Comparison of ENCODE assay signal across 15 cellular contexts in the genomic region with DNA sequence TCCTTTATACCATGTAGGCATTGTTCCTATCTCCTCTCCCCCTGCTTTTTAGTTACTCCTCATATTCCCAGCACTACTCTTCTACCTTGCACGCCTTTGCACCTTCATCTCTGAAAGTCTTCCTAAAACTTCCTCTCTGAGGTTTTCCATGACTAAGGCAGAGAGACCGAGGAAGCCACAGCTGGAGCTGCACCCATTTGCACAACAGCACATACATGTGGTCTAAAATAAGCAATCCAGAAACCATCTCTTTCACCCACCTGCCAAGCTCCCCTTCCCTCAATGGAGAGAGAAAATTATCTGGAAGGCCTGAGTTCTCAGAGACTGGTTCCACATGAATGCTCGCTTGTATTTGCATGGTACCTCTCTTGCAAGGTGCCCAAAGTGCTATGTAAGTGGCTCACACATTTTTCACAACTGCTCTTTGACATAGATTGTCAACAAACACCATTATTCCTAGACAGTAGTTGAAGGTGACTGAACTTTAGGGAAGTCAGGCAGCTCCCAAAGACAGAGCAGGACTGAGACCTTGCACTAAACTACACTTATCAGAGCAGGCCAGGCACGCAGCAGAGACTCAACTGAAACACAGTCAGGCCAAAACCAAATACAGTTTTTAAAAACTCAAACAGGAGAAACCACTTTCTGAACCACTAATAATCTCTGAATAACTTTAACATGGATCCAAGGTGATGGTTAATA.
"Had no signal": no experiment of that assay in that cellular context is flagged by ENCODE, and none has a peak within 500 bp of the region (broad histone marks: within the 10 kb centered on the region; RNA-seq: fewer than 3 reads in every experiment).

No MANE protein-coding gene starts in this region.

- H3K4me3 Mint-ChIP-seq: activated CD4-positive, alpha-beta memory T cell treated with anti-CD3 and anti-CD28 coated beads, Interleukin-2, amount 10 ng/mL, durations not matched to agents 7 days and 5 days; activated naive CD4-positive, alpha-beta T cell treated with anti-CD3 and anti-CD28 coated beads, Interleukin-2, amount 50 U/mL, for 24 hours; activated T-cell treated with anti-CD3 and anti-CD28 coated beads, Interleukin-2, amount 50 U/mL, for 24 hours; memory B cell; natural killer cell treated with Interleukin-12 subunit alpha and Interleukin-12 subunit beta and Interleukin-15 and Interleukin-18, amount 100 ng/mL, for 72 hours had no signal

- H3K36me3 ChIP-seq: colonic mucosa, esophagus muscularis mucosa, left ventricle myocardium inferior had no signal

- DNase-seq: activated CD4-positive, alpha-beta memory T cell treated with anti-CD3 and anti-CD28 coated beads, Interleukin-2, amount 10 ng/mL, durations not matched to agents 7 days and 5 days; activated CD4-positive, alpha-beta T cell treated with anti-CD3 and anti-CD28 coated beads for 4 hours; activated T-cell treated with anti-CD3 and anti-CD28 coated beads, Interleukin-2, amount 50 U/mL, for 24 hours; body of pancreas; central memory CD4-positive, alpha-beta T cell; colonic mucosa; hippocampal formation; kidney; left ventricle myocardium inferior; stimulated activated CD4-positive, alpha-beta T cell treated with anti-CD3 and anti-CD28 coated beads, Interleukin-12 subunit alpha, Interleukin-12 subunit beta, amount 100 ng/mL, for 4 hours; stimulated activated CD4-positive, alpha-beta T cell treated with anti-CD3 and anti-CD28 coated beads, Interleukin-2, amount 100 ng/mL, for 24 hours had no signal

- H3K9me3 Mint-ChIP-seq: activated CD4-positive, alpha-beta memory T cell treated with anti-CD3 and anti-CD28 coated beads, Interleukin-2, amount 10 ng/mL, durations not matched to agents 7 days and 5 days; natural killer cell treated with Interleukin-12 subunit alpha and Interleukin-12 subunit beta and Interleukin-15 and Interleukin-18, amount 100 ng/mL, for 72 hours had no signal

- H3K27ac ChIP-seq: body of pancreas, colonic mucosa, esophagus muscularis mucosa, left ventricle myocardium inferior had no signal

- H3K4me3 ChIP-seq: body of pancreas, colonic mucosa, esophagus muscularis mucosa, left ventricle myocardium inferior had no signal

- H3K9me3 ChIP-seq: body of pancreas, colonic mucosa, esophagus muscularis mucosa, left ventricle myocardium inferior had no signal

- H3K4me1 ChIP-seq: colonic mucosa, esophagus muscularis mucosa, left ventricle myocardium inferior had no signal

- H3K27ac Mint-ChIP-seq: activated CD4-positive, alpha-beta memory T cell treated with anti-CD3 and anti-CD28 coated beads, Interleukin-2, amount 10 ng/mL, durations not matched to agents 7 days and 5 days; activated naive CD4-positive, alpha-beta T cell treated with anti-CD3 and anti-CD28 coated beads, Interleukin-2, amount 50 U/mL, for 24 hours; activated T-cell treated with anti-CD3 and anti-CD28 coated beads, Interleukin-2, amount 50 U/mL, for 24 hours; memory B cell; natural killer cell treated with Interleukin-12 subunit alpha and Interleukin-12 subunit beta and Interleukin-15 and Interleukin-18, amount 100 ng/mL, for 72 hours had no signal

- H3K4me1 Mint-ChIP-seq: activated CD4-positive, alpha-beta memory T cell treated with anti-CD3 and anti-CD28 coated beads, Interleukin-2, amount 10 ng/mL, durations not matched to agents 7 days and 5 days; activated naive CD4-positive, alpha-beta T cell treated with anti-CD3 and anti-CD28 coated beads, Interleukin-2, amount 50 U/mL, for 24 hours; memory B cell had no signal

- H3K27me3 ChIP-seq: body of pancreas, colonic mucosa, esophagus muscularis mucosa had no signal

- H3K36me3 Mint-ChIP-seq: activated naive CD4-positive, alpha-beta T cell treated with anti-CD3 and anti-CD28 coated beads, Interleukin-2, amount 50 U/mL, for 24 hours; memory B cell; natural killer cell treated with Interleukin-12 subunit alpha and Interleukin-12 subunit beta and Interleukin-15 and Interleukin-18, amount 100 ng/mL, for 72 hours had no signal

- ATAC-seq: body of pancreas; natural killer cell treated with Interleukin-12 subunit alpha and Interleukin-12 subunit beta and Interleukin-15 and Interleukin-18, amount 100 ng/mL, for 72 hours had no signal

- H3K27me3 Mint-ChIP-seq: activated CD4-positive, alpha-beta memory T cell treated with anti-CD3 and anti-CD28 coated beads, Interleukin-2, amount 10 ng/mL, durations not matched to agents 7 days and 5 days; activated naive CD4-positive, alpha-beta T cell treated with anti-CD3 and anti-CD28 coated beads, Interleukin-2, amount 50 U/mL, for 24 hours; activated T-cell treated with anti-CD3 and anti-CD28 coated beads, Interleukin-2, amount 50 U/mL, for 24 hours; memory B cell; natural killer cell treated with Interleukin-12 subunit alpha and Interleukin-12 subunit beta and Interleukin-15 and Interleukin-18, amount 100 ng/mL, for 72 hours had no signal
